11 cellular contexts compared by ENCODE assay signal in genomic region chr3:481680-482079, GRCh38.
DNase-seq lines count a peak whose midpoint lies in the region; ATAC-seq, FAIRE-seq and TF ChIP-seq lines count a peak whose summit lies in the region.
"Had no signal": no experiment of that assay in that cellular context is flagged by ENCODE, and none has a peak within 500 bp of the region (broad histone marks: within the 10 kb centered on the region; RNA-seq: fewer than 3 reads in every experiment).

No MANE protein-coding gene starts in this region.

- POLR2A ChIA-PET in activated CD4-positive, alpha-beta memory T cell treated with anti-CD3 and anti-CD28 coated beads for 36 hours (lab: Charles Lee): no interaction called here

- H3K27ac ChIP-seq in MM.1S (ENCODE audit: low read length) (no peak overlapping the region), foreskin keratinocyte (no peak overlapping the region)

- H3K36me3 Mint-ChIP-seq in activated CD4-positive, alpha-beta memory T cell treated with anti-CD3 and anti-CD28 coated beads for 36 hours: no peaks in the 10 kb centered on the region

- no peak overlapping the region for H3K4me3 ChIP-seq in MM.1S (ENCODE audit: low read length)

- H3K79me2 ChIP-seq in MM.1S (ENCODE audit: low read length): no peaks in the 10 kb centered on the region

- no peaks in the 10 kb centered on the region for H3K4me1 Mint-ChIP-seq in activated CD4-positive, alpha-beta memory T cell treated with anti-CD3 and anti-CD28 coated beads for 36 hours (ENCODE audit: low read depth)
- H3K4me1 Mint-ChIP-seq: naive B cell had no signal

- ATAC-seq in GM18909 (IDR thresholded peaks at IDR 0.05; ENCODE audit: poor library complexity, unreplicated experiment): peak; percentile 55
- ATAC-seq in foreskin keratinocyte: no peak
- ATAC-seq in HG03108 (IDR thresholded peaks at IDR 0.05; ENCODE audit: unreplicated experiment): no peak
- ATAC-seq: activated T-cell treated with anti-CD3 and anti-CD28 coated beads, Interleukin-2, amount 50 U/mL, for 4 hours had no signal

- DNase-seq in D721Med (ENCODE audit: insufficient read length, low spot score) (no peak), MM.1S (peak; percentile 22), foreskin keratinocyte (no peak), DMS153 (lab: John Stamatoyannopoulos, UW) (no peak), anterior cingulate cortex (lab: John Stamatoyannopoulos, UW) (no peak)
- DNase-seq in activated CD4-positive, alpha-beta memory T cell treated with anti-CD3 and anti-CD28 coated beads for 36 hours: no peak
- DNase-seq: activated T-cell treated with anti-CD3 and anti-CD28 coated beads, Interleukin-2, amount 50 U/mL, for 4 hours; GF-D8; naive B cell had no signal

- no peak for FAIRE-seq in D721Med (lab: Jason Lieb, UNC)

- H3K9me2 ChIP-seq in MM.1S (replicated peaks; ENCODE audit: insufficient read depth, low read length): no peaks in the 10 kb centered on the region

- no peaks in the 10 kb centered on the region for H3K4me1 ChIP-seq in MM.1S (ENCODE audit: low read length)
- H3K4me1 ChIP-seq in foreskin keratinocyte: no peaks in the 10 kb centered on the region

- H3K9me3 Mint-ChIP-seq in activated CD4-positive, alpha-beta memory T cell treated with anti-CD3 and anti-CD28 coated beads for 36 hours: peaks cover 21% of the 10 kb centered on the region

- H3K27me3 ChIP-seq in MM.1S (replicated peaks; ENCODE audit: insufficient read depth, low read length) (no peaks in the 10 kb centered on the region), foreskin keratinocyte (no peaks in the 10 kb centered on the region)

- no peaks in the 10 kb centered on the region for H3K36me3 ChIP-seq in MM.1S (replicated peaks; ENCODE audit: insufficient read depth, low read length)

- no peak overlapping the region for H3K9ac ChIP-seq in MM.1S (ENCODE audit: low read length)

- H3K27me3 Mint-ChIP-seq in activated CD4-positive, alpha-beta memory T cell treated with anti-CD3 and anti-CD28 coated beads for 36 hours: no peaks in the 10 kb centered on the region

- H3K9me3 ChIP-seq in MM.1S (replicated peaks; ENCODE audit: insufficient read depth, low read length): no peaks in the 10 kb centered on the region

- H3F3A ChIP-seq in MM.1S (ENCODE audit: insufficient read depth, low read length): no peaks in the 10 kb centered on the region

- intact Hi-C loops in activated CD4-positive, alpha-beta memory T cell treated with anti-CD3 and anti-CD28 coated beads for 36 hours (cut with micrococcal nuclease): no loop called here

- no peaks in the 10 kb centered on the region for H4K20me1 ChIP-seq in MM.1S (ENCODE audit: insufficient read depth, low read length)

- CTCF ChIA-PET in activated CD4-positive, alpha-beta memory T cell treated with anti-CD3 and anti-CD28 coated beads for 36 hours (lab: Charles Lee): no interaction called here

- H3K4me2 ChIP-seq in MM.1S (ENCODE audit: low read depth, low read length): no peak overlapping the region

- H2AFZ ChIP-seq in MM.1S (ENCODE audit: low read length): no peak overlapping the region

- no peak overlapping the region for H3K4me3 Mint-ChIP-seq in activated CD4-positive, alpha-beta memory T cell treated with anti-CD3 and anti-CD28 coated beads for 36 hours
- H3K4me3 Mint-ChIP-seq: activated T-cell treated with anti-CD3 and anti-CD28 coated beads, Interleukin-2, amount 50 U/mL, for 4 hours; naive B cell had no signal

- TF ChIP-seq CTCF in D721Med (IDR thresholded peaks at IDR 0.05; ENCODE audit: insufficient read depth, missing control alignments) (peak; percentile 50), MM.1S (IDR thresholded peaks at IDR 0.05; ENCODE audit: low read length) (peak; percentile 37), foreskin keratinocyte (conservative IDR thresholded peaks at IDR 0.05) (peak; percentile 37)

- H3K27ac Mint-ChIP-seq in activated CD4-positive, alpha-beta memory T cell treated with anti-CD3 and anti-CD28 coated beads for 36 hours: no peak overlapping the region
- H3K27ac Mint-ChIP-seq: naive B cell had no signal
